In the genomic region with DNA sequence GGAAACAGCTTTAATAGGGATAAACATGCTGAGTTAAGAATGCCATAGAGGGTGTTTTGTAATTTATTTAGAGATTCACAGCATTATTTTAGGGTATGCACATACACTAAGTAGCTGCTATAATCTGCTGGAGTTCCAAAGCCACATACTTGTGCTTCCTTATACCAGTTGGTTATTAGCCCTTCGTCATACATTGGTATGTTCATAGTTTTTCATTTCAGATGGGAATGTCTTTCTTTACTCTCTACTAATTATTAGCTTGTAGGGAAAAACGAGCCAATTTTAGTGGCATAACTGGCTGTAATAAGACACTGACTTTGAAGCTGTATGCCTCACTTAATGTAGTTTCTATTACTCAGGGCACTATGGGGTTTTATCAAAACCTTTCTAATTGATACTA, we compare ENCODE assay signal across 31 cellular contexts.
"Had no signal": no experiment of that assay in that cellular context is flagged by ENCODE, and none has a peak within 500 bp of the region (broad histone marks: within the 10 kb centered on the region; RNA-seq: fewer than 3 reads in every experiment).

No MANE protein-coding gene starts in this region.

- H3K27me3 ChIP-seq: breast epithelium, cardiac muscle cell, colonic mucosa, dorsolateral prefrontal cortex, heart left ventricle had no signal

- ATAC-seq: activated CD4-positive, CD25-positive, alpha-beta regulatory T cell treated with anti-CD3 and anti-CD28 coated beads, Interleukin-2, amount 50 U/mL, for 24 hours; activated CD8-positive, alpha-beta T cell treated with anti-CD3 and anti-CD28 coated beads for 36 hours; activated T-cell treated with anti-CD3 and anti-CD28 coated beads, Interleukin-2, amount 50 U/mL, for 4 hours; activated T-helper 17 cell treated with anti-CD3 and anti-CD28 coated beads, Interleukin-2, amount 50 U/mL, for 72 hours; esophagus mucosa; heart left ventricle; T-helper 17 cell had no signal

- H3K9me3 ChIP-seq: breast epithelium, colonic mucosa, heart left ventricle had no signal

- H3K4me1 ChIP-seq: breast epithelium, colonic mucosa had no signal

- H3K27ac ChIP-seq: breast epithelium, cardiac muscle cell, colonic mucosa, dorsolateral prefrontal cortex, heart left ventricle, WERI-Rb-1 had no signal

- H3K4me3 ChIP-seq: breast epithelium, cardiac muscle cell, colonic mucosa, dorsolateral prefrontal cortex, heart left ventricle had no signal

- H3K36me3 ChIP-seq: breast epithelium, cardiac muscle cell, colonic mucosa, WERI-Rb-1 had no signal

- DNase-seq: activated B cell treated with CpG ODN at 0.5 μM for 24 hours; activated CD4-positive, alpha-beta T cell treated with anti-CD3 and anti-CD28 coated beads for 48 hours; activated CD4-positive, alpha-beta T cell treated with anti-CD3 and anti-CD28 coated beads, Interleukin-2, amount 50 U/mL, for 1 hour; activated CD4-positive, alpha-beta T cell treated with anti-CD3 and anti-CD28 coated beads, Interleukin-2, amount 50 U/mL, for 48 hours; activated CD8-positive, alpha-beta memory T cell treated with anti-CD3 and anti-CD28 coated beads for 24 hours; activated CD8-positive, alpha-beta T cell treated with anti-CD3 and anti-CD28 coated beads for 36 hours; activated effector memory CD4-positive, alpha-beta T cell treated with Interleukin-2 at 50 U/mL for 16 hours; activated gamma-delta T cell treated with Interleukin-2 at 50 U/mL for 16 hours; activated naive CD4-positive, alpha-beta T cell treated with anti-CD3 and anti-CD28 coated beads, Interleukin-2, amount 50 U/mL, for 16 hours; activated naive CD4-positive, alpha-beta T cell treated with Interleukin-2 at 50 U/mL for 16 hours; activated T-cell treated with anti-CD3 and anti-CD28 coated beads, Interleukin-2, amount 50 U/mL, for 4 hours; amniotic stem cell; aorta; central memory CD4-positive, alpha-beta T cell; cerebellar nuclear complex; colonic mucosa; dorsolateral prefrontal cortex; effector memory CD4-positive, alpha-beta T cell; endodermal cell; foreskin fibroblast; glutamatergic neuron; heart left ventricle; T-helper 1 cell; T-helper 17 cell; T1000; WERI-Rb-1 had no signal
